ENCODE assay signal across 8 cellular contexts in the genomic region with DNA sequence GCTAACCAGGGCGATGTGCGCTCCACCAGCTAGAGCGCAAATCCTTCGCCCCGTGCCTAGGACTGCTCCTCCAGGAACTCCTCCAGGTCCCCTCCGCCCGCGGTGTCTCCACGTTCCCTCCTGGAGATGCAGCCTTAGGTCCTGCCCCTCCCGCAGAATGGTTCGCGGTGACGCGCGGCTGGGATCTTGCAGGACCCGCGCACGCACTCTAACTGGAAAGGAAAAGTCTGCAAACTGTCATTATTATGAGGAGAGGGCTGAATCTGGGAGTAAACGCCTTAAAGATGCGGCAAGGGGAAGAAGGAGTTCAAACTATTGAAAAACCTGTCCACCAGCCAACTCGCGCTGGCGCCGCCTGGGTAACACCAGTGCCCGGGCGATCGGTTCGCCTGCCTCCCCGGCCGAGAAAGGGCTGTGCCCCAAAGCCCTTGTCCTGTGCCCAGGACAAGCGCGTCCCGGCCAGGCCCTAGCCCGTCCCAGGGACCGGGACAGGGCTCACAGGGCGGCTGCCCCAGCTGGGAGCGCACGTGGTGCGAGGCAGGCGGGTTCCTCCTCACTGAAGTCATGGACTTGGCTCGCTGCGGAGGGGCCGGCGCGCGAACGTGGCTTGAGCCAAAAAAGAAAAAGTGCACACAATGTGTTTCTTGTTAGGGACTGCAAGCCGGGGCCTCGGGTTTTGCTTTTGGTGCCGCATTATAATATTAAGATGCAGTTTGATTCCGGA. TPM values are rescaled to one million over a fixed set of nuclear protein-coding genes. Genes with fewer than 3 reads are reported as not detected.
A peak's percentile ranks its signal among the peaks of the same experiment; 100 is the strongest.
DNase-seq lines count a peak whose midpoint lies in the region; ATAC-seq and TF ChIP-seq lines count a peak whose summit lies in the region.

No MANE protein-coding gene starts in this region.

- H3K4me1 ChIP-seq in skeletal muscle tissue (ENCODE audit: control insufficient read depth in 3 of 3, insufficient read depth in 3 of 3, low read length in 3 of 3), result peaks cover 32 to 44% (median 43%) of the 10 kb centered on the region in 3 donors

- TF ChIP-seq CTCF in GM06990 (IDR thresholded peaks at IDR 0.05; ENCODE audit: insufficient read depth, low read length, poor library complexity, severe bottlenecking), result no peak

- H3K9ac ChIP-seq in skeletal muscle tissue (ENCODE audit: low read depth in 1 of 3, low read length in 3 of 3), result peak overlapping the region; percentile 73 to 93 (median 87)

- peaks cover 0 to 3% (median 0%) of the 10 kb centered on the region in 3 donors for H3K9me3 ChIP-seq in skeletal muscle tissue (ENCODE audit: control insufficient read depth in 3 of 3, low read length in 3 of 3)

- peak overlapping the region; percentile 87 for H3K27ac ChIP-seq in caudate nucleus (ENCODE audit: low read depth, low read length)
- H3K27ac ChIP-seq in skeletal muscle tissue (ENCODE audit: low read depth, low read length), result peak overlapping the region; percentile 90

- DNase-seq in GM06990 (ENCODE audit: extremely low read depth, insufficient read length) (peak; percentile 22), caudate nucleus (lab: John Stamatoyannopoulos, UW) (peak in 59 of 61 donors; percentile 20 to 94 (median 82)), iris pigment epithelial cell (ENCODE audit: low read depth) (peak; percentile 65)
- DNase-seq in stimulated activated CD4-positive, alpha-beta T cell treated with anti-CD3 and anti-CD28 coated beads, Interleukin-2, amount 100 ng/mL, for 48 hours, result no peak

- H3K36me3 ChIP-seq in GM06990 (ENCODE audit: control insufficient read depth, insufficient read depth, low read length), result no peaks in the 10 kb centered on the region
- no peaks in the 10 kb centered on the region for H3K36me3 ChIP-seq in skeletal muscle tissue (ENCODE audit: control insufficient read depth in 3 of 3, insufficient read depth in 3 of 3, low read length in 3 of 3)

- no peak overlapping the region for H3K4me3 ChIP-seq in GM06990 (replicated peaks; ENCODE audit: low read depth, low read length)
- peak overlapping the region; percentile 54 to 81 (median 71) for H3K4me3 ChIP-seq in skeletal muscle tissue (ENCODE audit: low read length in 3 of 3)

- H3K27me3 ChIP-seq in GM06990 (replicated peaks; ENCODE audit: control insufficient read depth, insufficient read depth, low read length) (no peaks in the 10 kb centered on the region; the same call in none of the 2 replicates), skeletal muscle tissue (ENCODE audit: control insufficient read depth in 3 of 3, insufficient read depth in 3 of 3, low read length in 3 of 3) (no peaks in the 10 kb centered on the region)

- ATAC-seq in HG03571 (IDR thresholded peaks at IDR 0.05; ENCODE audit: unreplicated experiment) (no peak), GM19351 (IDR thresholded peaks at IDR 0.05; ENCODE audit: unreplicated experiment) (no peak), GM21786 (IDR thresholded peaks at IDR 0.05; ENCODE audit: unreplicated experiment) (no peak)

RNA-seq across cellular contexts. Expression of a gene that starts 5.5 kb away (rescaled TPM):
- 35.0 TPM for total RNA-seq in skeletal muscle tissue

Comparison
In these comparisons a context has a peak if more than half of its experiments do, and no peak if none do; other contexts are left out.
1. DNase-seq: peak in GM06990 (single experiment), caudate nucleus (59 of 61) and iris pigment epithelial cell (single experiment); none in stimulated activated CD4-positive, alpha-beta T cell treated with anti-CD3 and anti-CD28 coated beads, Interleukin-2, amount 100 ng/mL, for 48 hours (0 of 2).